Comparison of ENCODE assay signal across 23 cellular contexts in genomic region chr1:19684677-19685076, GRCh38. TPM values are rescaled to one million over a fixed set of nuclear protein-coding genes. Genes with fewer than 3 reads are reported as not detected.
A peak's percentile ranks its signal among the peaks of the same experiment; 100 is the strongest.
DNase-seq lines count a peak whose midpoint lies in the region; ATAC-seq, FAIRE-seq and TF ChIP-seq lines count a peak whose summit lies in the region.
"Had no signal": no experiment of that assay in that cellular context is flagged by ENCODE, and none has a peak within 500 bp of the region (broad histone marks: within the 10 kb centered on the region; RNA-seq: fewer than 3 reads in every experiment).

No MANE protein-coding gene starts in this region.

- no peaks in the 10 kb centered on the region for H4K20me1 ChIP-seq in GM23248 (ENCODE audit: insufficient read depth)
- H4K20me1 ChIP-seq in K562 (replicated peaks; ENCODE audit: control insufficient read depth, insufficient read depth, low read length), result 0 out of 2 replicates have a peak, but pooled peaks cover 10% of the 10 kb centered on the region

- H3F3A ChIP-seq in GM23248 (ENCODE audit: insufficient read depth), result peaks cover 11% of the 10 kb centered on the region; the same call in 1 of the 2 replicates

- POLR2A ChIA-PET in K562 (lab: Yijun Ruan, JAX), result interaction anchor here (0.9 kb wide), 1 partner anchor 20 kb away, joined by 3 read pairs; no protein-coding TSS in a partner anchor

- H3K27ac ChIP-seq in GM23248 (no peak overlapping the region), K562 (ENCODE audit: extremely low read depth, low read depth, low read length) (no peak overlapping the region), gastroesophageal sphincter (no peak overlapping the region), left ventricle myocardium inferior (replicated peaks) (no peak overlapping the region)
- H3K27ac ChIP-seq: BLaER1, HL-60 had no signal

- no peak overlapping the region for H3K4me3 ChIP-seq in GM23248
- H3K4me3 ChIP-seq in K562, result no peak overlapping the region
- no peak overlapping the region for H3K4me3 ChIP-seq in fibroblast of mammary gland (ENCODE audit: control insufficient read depth, low read depth, low read length)
- no peak overlapping the region for H3K4me3 ChIP-seq in gastroesophageal sphincter
- no peak overlapping the region for H3K4me3 ChIP-seq in left ventricle myocardium inferior
- H3K4me3 ChIP-seq: BLaER1, GM23338 had no signal

- TF ChIP-seq EP300 in K562 (IDR thresholded peaks at IDR 0.05; ENCODE audit: low read length) (no peak), gastroesophageal sphincter (IDR thresholded peaks at IDR 0.05) (no peak)

- no TSS peak for BruUV-seq in K562 (replicated peaks; lab: Mats Ljungman, UMichigan)

- no peak for FAIRE-seq in K562 (lab: Jason Lieb, UNC)

- TF ChIP-seq CTCF in K562 (IDR thresholded peaks at IDR 0.05 in 2 of 3, conservative IDR thresholded peaks at IDR 0.05 in 1 of 3; ENCODE audit: insufficient read depth in 2 of 3, low read depth in 1 of 3, low read length in 3 of 3), result no peak
- TF ChIP-seq CTCF in fibroblast of mammary gland (conservative IDR thresholded peaks at IDR 0.05; ENCODE audit: control insufficient read depth, insufficient read depth, low read depth, low read length), result no peak
- no peak for TF ChIP-seq CTCF in gastroesophageal sphincter (IDR thresholded peaks at IDR 0.05)
- TF ChIP-seq CTCF in left ventricle myocardium inferior (IDR thresholded peaks at IDR 0.05; ENCODE audit: borderline replicate concordance), result no peak

- H3K4me2 ChIP-seq in GM23248 (ENCODE audit: unreplicated experiment) (no peak overlapping the region), K562 (ENCODE audit: insufficient read depth, low read length) (no peak overlapping the region)
- H3K4me2 ChIP-seq: BLaER1, GM23338 had no signal

- in situ Hi-C loops in GM23248 (cut with MboI), result no loop called here
- in situ Hi-C loops in K562 (cut with MboI), result no loop called here

- H3K36me3 ChIP-seq in GM23248 (ENCODE audit: low read depth), result no peaks in the 10 kb centered on the region
- H3K36me3 ChIP-seq in K562 (ENCODE audit: control insufficient read depth, insufficient read depth, low read length), result no peaks in the 10 kb centered on the region
- H3K36me3 ChIP-seq in gastroesophageal sphincter, result peaks cover 0 to 64% of the 10 kb centered on the region in 2 donors
- peaks cover 13% of the 10 kb centered on the region for H3K36me3 ChIP-seq in left ventricle myocardium inferior

- TF ChIP-seq POLR2A in K562 (conservative IDR thresholded peaks at IDR 0.05) (no peak), gastroesophageal sphincter (IDR thresholded peaks at IDR 0.05) (no peak)

- H3K9me3 ChIP-seq in GM23248 (ENCODE audit: low read depth) (no peaks in the 10 kb centered on the region), K562 (replicated peaks; ENCODE audit: control insufficient read depth, insufficient read depth, low read depth, low read length) (no peaks in the 10 kb centered on the region), gastroesophageal sphincter (peaks cover 0 to 4% (median 0%) of the 10 kb centered on the region in 3 donors), left ventricle myocardium inferior (replicated peaks) (peaks cover 5% of the 10 kb centered on the region)

- CTCF ChIA-PET in K562 (lab: Yijun Ruan, JAX; ENCODE audit: low intra/inter-chr PET ratio), result no interaction called here

- H3K79me2 ChIP-seq in GM23248 (ENCODE audit: insufficient read depth) (no peaks in the 10 kb centered on the region), K562 (ENCODE audit: control insufficient read depth, insufficient read depth, low read length) (no peaks in the 10 kb centered on the region)

- intact Hi-C loops in K562 (cut with micrococcal nuclease) (no loop called here), left ventricle myocardium inferior (cut with micrococcal nuclease) (no loop called here)

- no peaks in the 10 kb centered on the region for H3K9me1 ChIP-seq in K562 (ENCODE audit: control insufficient read depth, insufficient read depth, low read length)

- 89 to 95% methylated on average over 2 of the region's 2 CpGs for WGBS in GM23248 (ENCODE audit: low coverage in 1 of 2, low lambda C conversion rate in 2 of 2, missing lambda C conversion rate in 2 of 2), 2 experiments
- 0% methylated on average over 2 of the region's 2 CpGs for WGBS in K562 (ENCODE audit: insufficient coverage, low coverage, missing lambda C conversion rate)
- WGBS in gastroesophageal sphincter (ENCODE audit: low coverage in 1 of 2), 2 donors, result 85 to 100% methylated on average over 1 to 2 of the region's 2 CpGs

- peaks cover 9% of the 10 kb centered on the region for H3K4me1 ChIP-seq in GM23248 (ENCODE audit: insufficient read depth)
- no peaks in the 10 kb centered on the region for H3K4me1 ChIP-seq in K562 (replicated peaks in 1 of 2; ENCODE audit: control insufficient read depth in 2 of 2, insufficient read depth in 2 of 2, low read length in 2 of 2)
- no peaks in the 10 kb centered on the region for H3K4me1 ChIP-seq in gastroesophageal sphincter
- H3K4me1 ChIP-seq in left ventricle myocardium inferior, result peaks cover 13% of the 10 kb centered on the region
- H3K4me1 ChIP-seq: BLaER1 had no signal

- H3K9me2 ChIP-seq in GM23248 (ENCODE audit: insufficient read depth), result no peaks in the 10 kb centered on the region

- no peak for ATAC-seq in K562
- ATAC-seq in gastroesophageal sphincter, result no peak
- ATAC-seq: GM23338, HCT116 had no signal

- H3K27me3 ChIP-seq in GM23248 (replicated peaks; ENCODE audit: insufficient read depth), result no peaks in the 10 kb centered on the region
- peaks cover 10 to 44% of the 10 kb centered on the region in 2 experiments for H3K27me3 ChIP-seq in K562 (ENCODE audit: control insufficient read depth in 2 of 2, insufficient read depth in 2 of 2, low read length in 2 of 2)
- H3K27me3 ChIP-seq in gastroesophageal sphincter, result no peaks in the 10 kb centered on the region
- H3K27me3 ChIP-seq in left ventricle myocardium inferior (ENCODE audit: low read depth), result no peaks in the 10 kb centered on the region
- H3K27me3 ChIP-seq: BLaER1 had no signal

- H3K9ac ChIP-seq in GM23248 (no peak overlapping the region), K562 (ENCODE audit: insufficient read depth in 1 of 2, low read depth in 2 of 2, low read length in 2 of 2) (no peak overlapping the region)
- H3K9ac ChIP-seq: BLaER1 had no signal

- no peak for TF ChIP-seq RAD21 in K562 (CRISPR knock-in tag; conservative IDR thresholded peaks at IDR 0.05 in 1 of 2, IDR thresholded peaks at IDR 0.05 in 1 of 2)

- peak; percentile 20 for DNase-seq in GM23248
- DNase-seq in K562 (ENCODE audit: extremely low read depth in 1 of 4, low spot score in 3 of 4), result no peak
- peak; percentile 16 for DNase-seq in fibroblast of mammary gland (ENCODE audit: low read depth)
- DNase-seq in superior temporal gyrus (ENCODE audit: extremely low spot score), result peak; percentile 31
- no peak for DNase-seq in NCI-H510A (lab: John Stamatoyannopoulos, UW)
- DNase-seq in left ventricle myocardium inferior, result no peak
- DNase-seq: 8988T; CD4-positive, alpha-beta memory T cell; DMS153; DMS79; GF-D8; H7; HFFc6 had no signal

- H2AFZ ChIP-seq in GM23248 (no peak overlapping the region), K562 (ENCODE audit: low read depth, low read length) (no peak overlapping the region)
- H2AFZ ChIP-seq: GM23338 had no signal

TF ChIP-seq in K562, 482 proteins besides CTCF, POLR2A, EP300 and RAD21 (continues in another document):
- no peak for TF ChIP-seq ZNF212 (CRISPR knock-in tag; IDR thresholded peaks at IDR 0.05)

RNA-seq across cellular contexts. Expression of gene HTR6, which starts 20.0 kb away (rescaled TPM):
- not detected in 2 replicates for total RNA-seq in GM23248 (2014; rRNA removed; shearing (Covaris generic))
- 0.09 TPM in 1 of 2 replicates, not detected in the other for polyA plus RNA-seq in GM23248 (2016; fragmentation: Nextera tagmentation; extraction: Ambion mirVana)
- total RNA-seq in K562 (2011; cell fraction: chromatin; rRNA removed; ENCODE audit: low replicate concordance), result not detected in 2 replicates
- not detected in 2 replicates for total RNA-seq in K562 (2011; cell fraction: nucleolus; rRNA removed)
- total RNA-seq in K562 (2011; cell fraction: nucleoplasm; rRNA removed), result not detected in 2 replicates
- total RNA-seq in K562 (2014; rRNA removed), result not detected in 2 replicates
- not detected in 2 replicates for total RNA-seq in K562 (2014; rRNA removed; fragmentation: Illumina TruSeq; extraction: Trizol)
- not detected in 2 replicates for total RNA-seq in K562 (2015; rRNA removed; fragmentation: Illumina TruSeq; extraction: Trizol)
- not detected in 2 replicates for total RNA-seq in K562 (2021)
- not detected in 2 replicates for polyA plus RNA-seq in K562 (2011; rRNA removed)
- not detected in 2 replicates for polyA plus RNA-seq in K562 (2011; cell fraction: cytosol; rRNA removed)
- not detected in 2 replicates for polyA plus RNA-seq in K562 (2011; cell fraction: nucleus; rRNA removed)
- not detected in 2 replicates for polyA plus RNA-seq in K562 (2012)
- not detected in 2 replicates for polyA plus RNA-seq in K562 (2014; fragmentation: Illumina TruSeq; extraction: Trizol)
- not detected for polyA plus RNA-seq in K562 (2014; fragmentation: Nextera tagmentation; extraction: Ambion mirVana)
- polyA plus RNA-seq in K562 (2014; rRNA removed), result not detected in 2 replicates
- not detected in 2 replicates for polyA minus RNA-seq in K562 (2011; rRNA and poly(A)+ RNA removed)
- not detected in 2 replicates for polyA minus RNA-seq in K562 (2011; cell fraction: cytosol; rRNA and poly(A)+ RNA removed)
- polyA minus RNA-seq in K562 (2011; cell fraction: nucleus; rRNA and poly(A)+ RNA removed), result not detected in 2 replicates
- total RNA-seq in gastroesophageal sphincter, result not detected
- total RNA-seq in left ventricle myocardium inferior, result not detected
- total RNA-seq: A673, Daoy, HFFc6, HT1080 had no signal
- polyA plus RNA-seq: AG04450, CD14-positive monocyte had no signal

RNA-seq across cellular contexts. Expression of gene NBL1, which starts 40.6 kb away (rescaled TPM):
- total RNA-seq in GM23248 (2014; rRNA removed; shearing (Covaris generic)), result 201 and 290 TPM in 2 replicates
- polyA plus RNA-seq in GM23248 (2016; fragmentation: Nextera tagmentation; extraction: Ambion mirVana) (239 and 259 TPM in 2 replicates), K562 (2011; rRNA removed) (3.2 and 4.1 TPM in 2 replicates), K562 (2014; fragmentation: Illumina TruSeq; extraction: Trizol) (1.3 and 2.1 TPM in 2 replicates), K562 (2014; fragmentation: Nextera tagmentation; extraction: Ambion mirVana) (under 1 TPM in 1 of 2 experiments, not detected in 1; 0.10 TPM), K562 (2014; rRNA removed) (2.2 and 2.8 TPM in 2 replicates)
- 1.2 and 4.9 TPM in 2 replicates for total RNA-seq in K562 (2011; cell fraction: chromatin; rRNA removed; ENCODE audit: low replicate concordance)
- total RNA-seq in K562 (2011; cell fraction: nucleolus; rRNA removed), result 2.9 and 5.3 TPM in 2 replicates
- total RNA-seq in K562 (2011; cell fraction: nucleoplasm; rRNA removed), result 2.1 and 4.1 TPM in 2 replicates
- total RNA-seq in K562 (2014; rRNA removed) (2.4 and 4.9 TPM in 2 replicates), K562 (2014; rRNA removed; fragmentation: Illumina TruSeq; extraction: Trizol) (0.80 and 0.91 TPM in 2 replicates), K562 (2015; rRNA removed; fragmentation: Illumina TruSeq; extraction: Trizol) (1.0 and 1.4 TPM in 2 replicates), K562 (2021) (3.4 and 3.7 TPM in 2 replicates), gastroesophageal sphincter (100 to 1,000 TPM; 203 to 343 (median 301) TPM), left ventricle myocardium inferior (30.0 TPM)
- 2.8 and 8.3 TPM in 2 replicates for polyA plus RNA-seq in K562 (2011; cell fraction: cytosol; rRNA removed)
- polyA plus RNA-seq in K562 (2011; cell fraction: nucleus; rRNA removed), result 1.8 and 3.1 TPM in 2 replicates
- polyA plus RNA-seq in K562 (2012), result 1.6 and 1.8 TPM in 2 replicates
- 2.0 and 2.8 TPM in 2 replicates for polyA minus RNA-seq in K562 (2011; rRNA and poly(A)+ RNA removed)
- 5.2 and 5.6 TPM in 2 replicates for polyA minus RNA-seq in K562 (2011; cell fraction: cytosol; rRNA and poly(A)+ RNA removed)
- polyA minus RNA-seq in K562 (2011; cell fraction: nucleus; rRNA and poly(A)+ RNA removed), result 0.81 and 2.0 TPM in 2 replicates
- polyA plus RNA-seq: CD14-positive monocyte had no signal

Comparison
In these comparisons a context has a peak if more than half of its experiments do, and no peak if none do; other contexts are left out.
1. DNase-seq: peak in GM23248 (single experiment), fibroblast of mammary gland (single experiment) and superior temporal gyrus (single experiment); none in K562 (0 of 4), NCI-H510A (single experiment) and left ventricle myocardium inferior (single experiment).